Comparison of ENCODE assay signal across 11 cellular contexts in genomic region chr2:149037851-149038250, GRCh38. TPM values are rescaled to one million over a fixed set of nuclear protein-coding genes. Genes with fewer than 3 reads are reported as not detected.
A peak's percentile ranks its signal among the peaks of the same experiment; 100 is the strongest.
DNase-seq lines count a peak whose midpoint lies in the region; ATAC-seq, FAIRE-seq and TF ChIP-seq lines count a peak whose summit lies in the region.
"Had no signal": no experiment of that assay in that cellular context is flagged by ENCODE, and none has a peak within 500 bp of the region (broad histone marks: within the 10 kb centered on the region; RNA-seq: fewer than 3 reads in every experiment).

No MANE protein-coding gene starts in this region.

- 39% methylated on average over 7 of the region's 8 CpGs for WGBS in A549 (ENCODE audit: missing lambda C conversion rate)
- 22 to 58% methylated on average over 8 of the region's 8 CpGs for WGBS in sigmoid colon, 2 donors

- no peak for TF ChIP-seq EP300 in A549 (IDR thresholded peaks at IDR 0.05)
- TF ChIP-seq EP300 in sigmoid colon (IDR thresholded peaks at IDR 0.05), result no peak

- POLR2A ChIA-PET in A549 (lab: Yijun Ruan, JAX), result no interaction called here

- H3K27ac ChIP-seq in A549, result no peak overlapping the region
- H3K27ac ChIP-seq in left lung, result no peak overlapping the region
- H3K27ac ChIP-seq in sigmoid colon, result no peak overlapping the region
- H3K27ac ChIP-seq: brain microvascular endothelial cell, KMS-11 had no signal

- no peaks in the 10 kb centered on the region for H3K36me3 ChIP-seq in left lung
- no peaks in the 10 kb centered on the region for H3K36me3 ChIP-seq in sigmoid colon
- H3K36me3 ChIP-seq: brain microvascular endothelial cell had no signal

- peak overlapping the region; percentile 95 for H3K4me2 ChIP-seq in A549
- H3K4me2 ChIP-seq: KMS-11 had no signal

- TF ChIP-seq POLR2A in A549 (IDR thresholded peaks at IDR 0.05; ENCODE audit: low read length) (no peak), sigmoid colon (IDR thresholded peaks at IDR 0.05) (no peak)

- H3K4me1 ChIP-seq in A549 (no peaks in the 10 kb centered on the region; the same call in 2 of the 3 replicates), left lung (peaks cover 0 to 6% of the 10 kb centered on the region in 2 donors), sigmoid colon (peaks cover 0 to 10% (median 7%) of the 10 kb centered on the region in 4 donors)

- in situ Hi-C loops in astrocyte of the cerebellum (cut with HindIII; ENCODE audit: low sequenced_read_pairs), result no loop called here

- H3K4me3 ChIP-seq in A549 (peak overlapping the region; percentile 46; the same call in 1 of the 3 replicates), astrocyte of the cerebellum (ENCODE audit: low read depth, low read length) (no peak overlapping the region), left lung (no peak overlapping the region), sigmoid colon (no peak overlapping the region)

- CTCF ChIA-PET in A549 (lab: Yijun Ruan, JAX), result interaction anchor here (0.8 to 1.3 kb wide), 2 partner anchors 20 to 523 kb away, joined by 3 read pairs; no protein-coding TSS in a partner anchor

- no peak for TF ChIP-seq CTCF in A549 (IDR thresholded peaks at IDR 0.05)
- peak; percentile 2 for TF ChIP-seq CTCF in astrocyte of the cerebellum (IDR thresholded peaks at IDR 0.05; ENCODE audit: low read depth, low read length, missing control alignments)
- TF ChIP-seq CTCF in left lung (IDR thresholded peaks at IDR 0.05), result no peak
- no peak for TF ChIP-seq CTCF in sigmoid colon (IDR thresholded peaks at IDR 0.05)

- TF ChIP-seq RAD21 in A549 (conservative IDR thresholded peaks at IDR 0.05 in 1 of 2, IDR thresholded peaks at IDR 0.05 in 1 of 2), result no peak

- FAIRE-seq in A549 (lab: Jason Lieb, UNC), result no peak

- H3K27me3 ChIP-seq in left lung, result peaks cover 8 to 55% of the 10 kb centered on the region in 2 donors
- peaks cover 7 to 44% (median 15%) of the 10 kb centered on the region in 3 donors for H3K27me3 ChIP-seq in sigmoid colon

- intact Hi-C loops in left lung (cut with DNase I) (no loop called here), sigmoid colon (cut with DNase I) (no loop called here)

- peak; percentile 44 to 75; a peak in 4 of 6 replicates for ATAC-seq in A549
- ATAC-seq in left lung, result peak; percentile 72
- ATAC-seq in HG02798 (IDR thresholded peaks at IDR 0.05; ENCODE audit: poor library complexity, unreplicated experiment), result no peak

- DNase-seq in A549 (ENCODE audit: low read depth in 1 of 2, low spot score in 1 of 2), result no peak
- DNase-seq in HT1080 (ENCODE audit: low read depth), result peak; percentile 34
- DNase-seq in astrocyte of the cerebellum (ENCODE audit: low read depth), result no peak
- DNase-seq in left lung, result no peak
- no peak for DNase-seq in C1 segment of cervical spinal cord (lab: John Stamatoyannopoulos, UW)
- no peak for DNase-seq in sigmoid colon
- no peak for DNase-seq in activated CD4-positive, alpha-beta T cell treated with anti-CD3 and anti-CD28 coated beads for 48 hours
- DNase-seq: brain microvascular endothelial cell, T1000 had no signal

- H3K9me3 ChIP-seq in A549 (no peaks in the 10 kb centered on the region), left lung (no peaks in the 10 kb centered on the region), sigmoid colon (no peaks in the 10 kb centered on the region)

TF ChIP-seq in A549, 52 proteins besides CTCF, POLR2A, EP300 and RAD21:
- TF ChIP-seq ELK1 (IDR thresholded peaks at IDR 0.05; ENCODE audit: low read depth, low read length), result no peak

RNA-seq across cellular contexts. Expression of gene LYPD6B, which starts 0.6 kb away (rescaled TPM):
- not detected in 2 replicates for polyA plus RNA-seq in A549 (2011; rRNA removed)
- polyA plus RNA-seq in A549 (2012; cell fraction: cytosol; rRNA removed), result 0.04 TPM in 1 of 2 replicates, not detected in the other
- not detected in 2 replicates for polyA plus RNA-seq in A549 (2012; cell fraction: nucleus; rRNA removed)
- polyA plus RNA-seq in A549 (2017; fragmentation: RNase III; extraction: RNeasy Plus Mini Kit Qiagen cat#74134 plus additional on column Dnase treatment), result not detected in 3 replicates
- polyA minus RNA-seq in A549 (2011; rRNA and poly(A)+ RNA removed), result not detected in 2 replicates
- total RNA-seq in HT1080 (2014; rRNA removed; shearing (Covaris generic)), result 3.1 and 5.4 TPM in 2 replicates
- polyA plus RNA-seq in HT1080 (2015; cell fraction: cytosol; rRNA removed), result 4.7 and 5.3 TPM in 2 replicates
- 2.9 and 3.5 TPM in 2 replicates for polyA plus RNA-seq in HT1080 (2015; cell fraction: nucleus; rRNA removed)
- total RNA-seq in left lung, result under 1 TPM; 0.79 to 0.81 TPM
- under 1 TPM in 1 of 4 donors, not detected in 3; 0.66 TPM for total RNA-seq in sigmoid colon
- 1 to 10 TPM; 1.2 to 2.1 (median 1.8) TPM for polyA plus RNA-seq in sigmoid colon
